Comparison of ENCODE assay signal across 29 cellular contexts in genomic region chr4:137892134-137892533, GRCh38.
DNase-seq lines count a peak whose midpoint lies in the region; ATAC-seq, FAIRE-seq and TF ChIP-seq lines count a peak whose summit lies in the region.
"Had no signal": no experiment of that assay in that cellular context is flagged by ENCODE, and none has a peak within 500 bp of the region (broad histone marks: within the 10 kb centered on the region; RNA-seq: fewer than 3 reads in every experiment).

No MANE protein-coding gene starts in this region.

- H3K9me2 ChIP-seq in PC-3 (replicated peaks; ENCODE audit: low read length), result no peaks in the 10 kb centered on the region

- DNase-seq in AG10803 (ENCODE audit: low read depth), result peak; percentile 26
- DNase-seq in PC-3, result peak; percentile 55
- peak; percentile 85 for DNase-seq in bronchial epithelial cell (ENCODE audit: low read depth)
- DNase-seq in iris pigment epithelial cell (ENCODE audit: low read depth), result peak; percentile 76
- DNase-seq in activated CD4-positive, alpha-beta T cell treated with anti-CD3 and anti-CD28 coated beads, Interleukin-2, amount 10 ng/mL, durations not matched to agents 24 days and 14 days, result no peak
- DNase-seq in NCI-H2227 (lab: John Stamatoyannopoulos, UW; ENCODE audit: unreplicated experiment), result no peak
- DNase-seq: activated CD4-positive, alpha-beta memory T cell treated with anti-CD3 and anti-CD28 coated beads, Interleukin-2, amount 10 ng/mL, durations not matched to agents 7 days and 5 days; activated CD4-positive, CD25-positive, alpha-beta regulatory T cell; activated gamma-delta T cell; activated naive CD8-positive, alpha-beta T cell treated with anti-CD3 and anti-CD28 coated beads, Interleukin-2, amount 50 U/mL, for 24 hours; Calu3; kidney; NCI-H1417 treated with DMSO at 0.1 percent for 48 hours; NCI-H524; stimulated activated CD4-positive, alpha-beta T cell treated with anti-CD3 and anti-CD28 coated beads, Interleukin-2, amount 100 ng/mL, for 24 hours; T1000 had no signal

- H3K4me3 Mint-ChIP-seq in activated CD4-positive, alpha-beta T cell treated with anti-CD3 and anti-CD28 coated beads, Interleukin-2, amount 10 ng/mL, durations not matched to agents 24 days and 14 days, result no peak overlapping the region
- H3K4me3 Mint-ChIP-seq: activated CD4-positive, alpha-beta memory T cell treated with anti-CD3 and anti-CD28 coated beads, Interleukin-2, amount 10 ng/mL, durations not matched to agents 7 days and 5 days; activated naive CD8-positive, alpha-beta T cell treated with anti-CD3 and anti-CD28 coated beads, Interleukin-2, amount 50 U/mL, for 24 hours; dendritic cell treated with granulocyte-macrophage colony-stimulating factor and Interleukin-4, amounts not matched to agents 40 ng/mL and 50 ng/mL, for 4 days; IgD-negative memory B cell; stimulated activated effector memory CD8-positive, alpha-beta T cell treated with anti-CD3 and anti-CD28 coated beads, Interleukin-12 subunit alpha, Interleukin-12 subunit beta, amount 100 ng/mL, for 72 hours had no signal

- POLR2A ChIA-PET in PC-3 (lab: Charles Lee; ENCODE audit: unreplicated experiment), result no interaction called here

- H2AFZ ChIP-seq in PC-3 (ENCODE audit: low read length), result peak overlapping the region; percentile 38; the same call in 1 of the 2 replicates

- no peaks in the 10 kb centered on the region for H3K79me2 ChIP-seq in PC-3 (ENCODE audit: low read length)

- CTCF ChIA-PET in PC-3 (lab: Charles Lee), result no interaction called here

- peak overlapping the region; percentile 42 for H3K4me2 ChIP-seq in PC-3 (ENCODE audit: low read length)
- H3K4me2 ChIP-seq: BLaER1 treated with 17β-estradiol and CSF1 and Interleukin-3, amounts not matched to agents 10 nM and 100 nM had no signal

- TF ChIP-seq CTCF in AG10803 (conservative IDR thresholded peaks at IDR 0.05; ENCODE audit: low read length), result no peak
- no peak for TF ChIP-seq CTCF in PC-3 (conservative IDR thresholded peaks at IDR 0.05; ENCODE audit: low read depth, low read length)
- no peak for TF ChIP-seq CTCF in bronchial epithelial cell (IDR thresholded peaks at IDR 0.05; ENCODE audit: insufficient read depth, low read length, severe bottlenecking)

- H3K36me3 ChIP-seq in PC-3 (ENCODE audit: low read depth, low read length) (no peaks in the 10 kb centered on the region), bronchial epithelial cell (ENCODE audit: control insufficient read depth, insufficient read depth, low read length) (no peaks in the 10 kb centered on the region)
- H3K36me3 ChIP-seq: BLaER1 treated with 17β-estradiol and CSF1 and Interleukin-3, amounts not matched to agents 10 nM and 100 nM; cardiac muscle cell; thoracic aorta had no signal

- ATAC-seq in PC-3 (no peak), HG02938 (IDR thresholded peaks at IDR 0.05; ENCODE audit: unreplicated experiment) (no peak), HG02798 (IDR thresholded peaks at IDR 0.05; ENCODE audit: poor library complexity, unreplicated experiment) (no peak)
- ATAC-seq: activated naive CD8-positive, alpha-beta T cell treated with anti-CD3 and anti-CD28 coated beads, Interleukin-2, amount 50 U/mL, for 24 hours; stimulated activated effector memory CD8-positive, alpha-beta T cell treated with anti-CD3 and anti-CD28 coated beads, Interleukin-12 subunit alpha, Interleukin-12 subunit beta, amount 100 ng/mL, for 72 hours had no signal

- no peak overlapping the region for H3K9ac ChIP-seq in PC-3 (ENCODE audit: low read length)
- H3K9ac ChIP-seq: BLaER1 treated with 17β-estradiol and CSF1 and Interleukin-3, amounts not matched to agents 10 nM and 100 nM had no signal

- H3K4me1 ChIP-seq in PC-3 (ENCODE audit: insufficient read depth, low read length), result peaks cover 10% of the 10 kb centered on the region; the same call in 1 of the 2 replicates
- H3K4me1 ChIP-seq: BLaER1 treated with 17β-estradiol and CSF1 and Interleukin-3, amounts not matched to agents 10 nM and 100 nM had no signal

- H3K27me3 ChIP-seq in PC-3 (ENCODE audit: low read length) (no peaks in the 10 kb centered on the region), bronchial epithelial cell (ENCODE audit: control insufficient read depth, insufficient read depth, low read length) (no peaks in the 10 kb centered on the region)
- H3K27me3 ChIP-seq: BLaER1 treated with 17β-estradiol and CSF1 and Interleukin-3, amounts not matched to agents 10 nM and 100 nM; cardiac muscle cell had no signal

- H3K27me3 Mint-ChIP-seq in activated CD4-positive, alpha-beta T cell treated with anti-CD3 and anti-CD28 coated beads, Interleukin-2, amount 10 ng/mL, durations not matched to agents 24 days and 14 days, result no peaks in the 10 kb centered on the region
- H3K27me3 Mint-ChIP-seq: activated CD4-positive, alpha-beta memory T cell treated with anti-CD3 and anti-CD28 coated beads, Interleukin-2, amount 10 ng/mL, durations not matched to agents 7 days and 5 days; activated naive CD8-positive, alpha-beta T cell treated with anti-CD3 and anti-CD28 coated beads, Interleukin-2, amount 50 U/mL, for 24 hours; dendritic cell treated with granulocyte-macrophage colony-stimulating factor and Interleukin-4, amounts not matched to agents 40 ng/mL and 50 ng/mL, for 4 days; IgD-negative memory B cell had no signal

- no peak overlapping the region for H3K27ac ChIP-seq in PC-3 (ENCODE audit: low read length)
- H3K27ac ChIP-seq: BLaER1 treated with 17β-estradiol and CSF1 and Interleukin-3, amounts not matched to agents 10 nM and 100 nM; cardiac muscle cell; skin epidermis; thoracic aorta had no signal

- no peaks in the 10 kb centered on the region for H3K9me3 ChIP-seq in PC-3 (ENCODE audit: low read length)
- H3K9me3 ChIP-seq: BLaER1 treated with 17β-estradiol and CSF1 and Interleukin-3, amounts not matched to agents 10 nM and 100 nM; thoracic aorta had no signal

- no TSS peak for BruUV-seq in PC-3 (replicated peaks; lab: Mats Ljungman, UMichigan)

- no peaks in the 10 kb centered on the region for H3K36me3 Mint-ChIP-seq in activated CD4-positive, alpha-beta T cell treated with anti-CD3 and anti-CD28 coated beads, Interleukin-2, amount 10 ng/mL, durations not matched to agents 24 days and 14 days (ENCODE audit: low read depth)
- H3K36me3 Mint-ChIP-seq: IgD-negative memory B cell; stimulated activated effector memory CD8-positive, alpha-beta T cell treated with anti-CD3 and anti-CD28 coated beads, Interleukin-12 subunit alpha, Interleukin-12 subunit beta, amount 100 ng/mL, for 72 hours had no signal

- H3K27ac Mint-ChIP-seq in activated CD4-positive, alpha-beta T cell treated with anti-CD3 and anti-CD28 coated beads, Interleukin-2, amount 10 ng/mL, durations not matched to agents 24 days and 14 days, result no peak overlapping the region
- H3K27ac Mint-ChIP-seq: activated CD4-positive, alpha-beta memory T cell treated with anti-CD3 and anti-CD28 coated beads, Interleukin-2, amount 10 ng/mL, durations not matched to agents 7 days and 5 days; activated naive CD8-positive, alpha-beta T cell treated with anti-CD3 and anti-CD28 coated beads, Interleukin-2, amount 50 U/mL, for 24 hours; dendritic cell treated with granulocyte-macrophage colony-stimulating factor and Interleukin-4, amounts not matched to agents 40 ng/mL and 50 ng/mL, for 4 days; IgD-negative memory B cell; stimulated activated effector memory CD8-positive, alpha-beta T cell treated with anti-CD3 and anti-CD28 coated beads, Interleukin-12 subunit alpha, Interleukin-12 subunit beta, amount 100 ng/mL, for 72 hours had no signal

- no peaks in the 10 kb centered on the region for H3F3A ChIP-seq in PC-3 (ENCODE audit: low read length, unreplicated experiment)

- no peaks in the 10 kb centered on the region for H3K4me1 Mint-ChIP-seq in activated CD4-positive, alpha-beta T cell treated with anti-CD3 and anti-CD28 coated beads, Interleukin-2, amount 10 ng/mL, durations not matched to agents 24 days and 14 days
- H3K4me1 Mint-ChIP-seq: activated CD4-positive, alpha-beta memory T cell treated with anti-CD3 and anti-CD28 coated beads, Interleukin-2, amount 10 ng/mL, durations not matched to agents 7 days and 5 days; activated naive CD8-positive, alpha-beta T cell treated with anti-CD3 and anti-CD28 coated beads, Interleukin-2, amount 50 U/mL, for 24 hours; IgD-negative memory B cell; stimulated activated effector memory CD8-positive, alpha-beta T cell treated with anti-CD3 and anti-CD28 coated beads, Interleukin-12 subunit alpha, Interleukin-12 subunit beta, amount 100 ng/mL, for 72 hours had no signal

- no peaks in the 10 kb centered on the region for H3K9me3 Mint-ChIP-seq in activated CD4-positive, alpha-beta T cell treated with anti-CD3 and anti-CD28 coated beads, Interleukin-2, amount 10 ng/mL, durations not matched to agents 24 days and 14 days
- H3K9me3 Mint-ChIP-seq: activated naive CD8-positive, alpha-beta T cell treated with anti-CD3 and anti-CD28 coated beads, Interleukin-2, amount 50 U/mL, for 24 hours; dendritic cell treated with granulocyte-macrophage colony-stimulating factor and Interleukin-4, amounts not matched to agents 40 ng/mL and 50 ng/mL, for 4 days had no signal

- intact Hi-C loops in PC-3 (cut with micrococcal nuclease), result no loop called here
- intact Hi-C loops in activated CD4-positive, alpha-beta T cell treated with anti-CD3 and anti-CD28 coated beads, Interleukin-2, amount 10 ng/mL, durations not matched to agents 24 days and 14 days (cut with micrococcal nuclease), result no loop called here

- no peak for FAIRE-seq in bronchial epithelial cell (lab: Jason Lieb, UNC)
- FAIRE-seq: A204.1, endothelial cell of umbilical vein, H1, kidney had no signal

- no peak overlapping the region for H3K4me3 ChIP-seq in AG10803 (ENCODE audit: low read length)
- H3K4me3 ChIP-seq in PC-3 (ENCODE audit: low read length), result peak overlapping the region; percentile 3; the same call in 1 of the 2 replicates
- H3K4me3 ChIP-seq in bronchial epithelial cell (ENCODE audit: low read depth, low read length), result no peak overlapping the region
- H3K4me3 ChIP-seq: BLaER1 treated with 17β-estradiol and CSF1 and Interleukin-3, amounts not matched to agents 10 nM and 100 nM; cardiac muscle cell; lung; skin epidermis; thoracic aorta had no signal

- H4K20me1 ChIP-seq in PC-3 (ENCODE audit: low read length), result no peaks in the 10 kb centered on the region
- H4K20me1 ChIP-seq: BLaER1 treated with 17β-estradiol and CSF1 and Interleukin-3, amounts not matched to agents 10 nM and 100 nM had no signal

Comparison
In these comparisons a context has a peak if more than half of its experiments do, and no peak if none do; other contexts are left out.
1. DNase-seq: peak in AG10803 (single experiment), PC-3 (single experiment), bronchial epithelial cell (single experiment) and iris pigment epithelial cell (single experiment); none in activated CD4-positive, alpha-beta T cell treated with anti-CD3 and anti-CD28 coated beads, Interleukin-2, amount 10 ng/mL, durations not matched to agents 24 days and 14 days (single experiment) and NCI-H2227 (single experiment).